In the genomic region with DNA sequence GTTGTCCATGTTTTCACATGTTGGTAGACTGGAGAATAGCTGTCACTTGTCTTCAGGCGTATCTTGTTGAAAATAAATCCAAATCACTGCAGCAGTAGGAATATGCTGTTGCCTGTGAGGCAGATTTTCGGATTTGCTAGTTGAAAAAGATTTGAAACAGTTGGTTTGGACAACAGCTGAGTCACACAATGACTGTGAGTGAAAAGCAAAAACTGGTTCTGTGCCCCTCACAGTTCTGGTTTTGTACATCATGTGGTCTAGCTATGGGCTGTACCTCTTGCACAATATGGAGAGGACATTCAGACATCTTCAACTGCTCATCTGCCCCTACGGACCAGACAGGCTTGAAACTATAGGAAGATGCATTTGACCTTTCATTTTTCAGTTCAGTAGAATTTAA, we compare ENCODE assay signal across 1 cellular context.
A peak's percentile ranks its signal among the peaks of the same experiment; 100 is the strongest.
TF ChIP-seq lines count a peak whose summit lies in the region.

No MANE protein-coding gene starts in this region.

TF ChIP-seq in HepG2, 621 proteins besides CTCF, POLR2A, EP300 and RAD21:
- TF ChIP-seq, protein P1, sequence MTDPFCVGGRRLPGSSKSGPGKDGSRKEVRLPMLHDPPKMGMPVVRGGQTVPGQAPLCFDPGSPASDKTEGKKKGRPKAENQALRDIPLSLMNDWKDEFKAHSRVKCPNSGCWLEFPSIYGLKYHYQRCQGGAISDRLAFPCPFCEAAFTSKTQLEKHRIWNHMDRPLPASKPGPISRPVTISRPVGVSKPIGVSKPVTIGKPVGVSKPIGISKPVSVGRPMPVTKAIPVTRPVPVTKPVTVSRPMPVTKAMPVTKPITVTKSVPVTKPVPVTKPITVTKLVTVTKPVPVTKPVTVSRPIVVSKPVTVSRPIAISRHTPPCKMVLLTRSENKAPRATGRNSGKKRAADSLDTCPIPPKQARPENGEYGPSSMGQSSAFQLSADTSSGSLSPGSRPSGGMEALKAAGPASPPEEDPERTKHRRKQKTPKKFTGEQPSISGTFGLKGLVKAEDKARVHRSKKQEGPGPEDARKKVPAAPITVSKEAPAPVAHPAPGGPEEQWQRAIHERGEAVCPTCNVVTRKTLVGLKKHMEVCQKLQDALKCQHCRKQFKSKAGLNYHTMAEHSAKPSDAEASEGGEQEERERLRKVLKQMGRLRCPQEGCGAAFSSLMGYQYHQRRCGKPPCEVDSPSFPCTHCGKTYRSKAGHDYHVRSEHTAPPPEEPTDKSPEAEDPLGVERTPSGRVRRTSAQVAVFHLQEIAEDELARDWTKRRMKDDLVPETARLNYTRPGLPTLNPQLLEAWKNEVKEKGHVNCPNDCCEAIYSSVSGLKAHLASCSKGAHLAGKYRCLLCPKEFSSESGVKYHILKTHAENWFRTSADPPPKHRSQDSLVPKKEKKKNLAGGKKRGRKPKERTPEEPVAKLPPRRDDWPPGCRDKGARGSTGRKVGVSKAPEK (CRISPR knock-in tag; IDR thresholded peaks at IDR 0.05; ENCODE audit: borderline replicate concordance) = no peak
- peak; percentile 87 for TF ChIP-seq CEBPB (IDR thresholded peaks at IDR 0.05; ENCODE audit: borderline replicate concordance, low read depth, low read length)
- TF ChIP-seq, protein P2, sequence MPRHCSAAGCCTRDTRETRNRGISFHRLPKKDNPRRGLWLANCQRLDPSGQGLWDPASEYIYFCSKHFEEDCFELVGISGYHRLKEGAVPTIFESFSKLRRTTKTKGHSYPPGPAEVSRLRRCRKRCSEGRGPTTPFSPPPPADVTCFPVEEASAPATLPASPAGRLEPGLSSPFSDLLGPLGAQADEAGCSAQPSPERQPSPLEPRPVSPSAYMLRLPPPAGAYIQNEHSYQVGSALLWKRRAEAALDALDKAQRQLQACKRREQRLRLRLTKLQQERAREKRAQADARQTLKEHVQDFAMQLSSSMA (CRISPR knock-in tag; IDR thresholded peaks at IDR 0.05) = no peak
- TF ChIP-seq, protein P3, sequence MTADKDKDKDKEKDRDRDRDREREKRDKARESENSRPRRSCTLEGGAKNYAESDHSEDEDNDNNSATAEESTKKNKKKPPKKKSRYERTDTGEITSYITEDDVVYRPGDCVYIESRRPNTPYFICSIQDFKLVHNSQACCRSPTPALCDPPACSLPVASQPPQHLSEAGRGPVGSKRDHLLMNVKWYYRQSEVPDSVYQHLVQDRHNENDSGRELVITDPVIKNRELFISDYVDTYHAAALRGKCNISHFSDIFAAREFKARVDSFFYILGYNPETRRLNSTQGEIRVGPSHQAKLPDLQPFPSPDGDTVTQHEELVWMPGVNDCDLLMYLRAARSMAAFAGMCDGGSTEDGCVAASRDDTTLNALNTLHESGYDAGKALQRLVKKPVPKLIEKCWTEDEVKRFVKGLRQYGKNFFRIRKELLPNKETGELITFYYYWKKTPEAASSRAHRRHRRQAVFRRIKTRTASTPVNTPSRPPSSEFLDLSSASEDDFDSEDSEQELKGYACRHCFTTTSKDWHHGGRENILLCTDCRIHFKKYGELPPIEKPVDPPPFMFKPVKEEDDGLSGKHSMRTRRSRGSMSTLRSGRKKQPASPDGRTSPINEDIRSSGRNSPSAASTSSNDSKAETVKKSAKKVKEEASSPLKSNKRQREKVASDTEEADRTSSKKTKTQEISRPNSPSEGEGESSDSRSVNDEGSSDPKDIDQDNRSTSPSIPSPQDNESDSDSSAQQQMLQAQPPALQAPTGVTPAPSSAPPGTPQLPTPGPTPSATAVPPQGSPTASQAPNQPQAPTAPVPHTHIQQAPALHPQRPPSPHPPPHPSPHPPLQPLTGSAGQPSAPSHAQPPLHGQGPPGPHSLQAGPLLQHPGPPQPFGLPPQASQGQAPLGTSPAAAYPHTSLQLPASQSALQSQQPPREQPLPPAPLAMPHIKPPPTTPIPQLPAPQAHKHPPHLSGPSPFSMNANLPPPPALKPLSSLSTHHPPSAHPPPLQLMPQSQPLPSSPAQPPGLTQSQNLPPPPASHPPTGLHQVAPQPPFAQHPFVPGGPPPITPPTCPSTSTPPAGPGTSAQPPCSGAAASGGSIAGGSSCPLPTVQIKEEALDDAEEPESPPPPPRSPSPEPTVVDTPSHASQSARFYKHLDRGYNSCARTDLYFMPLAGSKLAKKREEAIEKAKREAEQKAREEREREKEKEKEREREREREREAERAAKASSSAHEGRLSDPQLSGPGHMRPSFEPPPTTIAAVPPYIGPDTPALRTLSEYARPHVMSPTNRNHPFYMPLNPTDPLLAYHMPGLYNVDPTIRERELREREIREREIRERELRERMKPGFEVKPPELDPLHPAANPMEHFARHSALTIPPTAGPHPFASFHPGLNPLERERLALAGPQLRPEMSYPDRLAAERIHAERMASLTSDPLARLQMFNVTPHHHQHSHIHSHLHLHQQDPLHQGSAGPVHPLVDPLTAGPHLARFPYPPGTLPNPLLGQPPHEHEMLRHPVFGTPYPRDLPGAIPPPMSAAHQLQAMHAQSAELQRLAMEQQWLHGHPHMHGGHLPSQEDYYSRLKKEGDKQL (CRISPR knock-in tag; IDR thresholded peaks at IDR 0.05; ENCODE audit: low read depth) = no peak
- no peak for TF ChIP-seq MYC (CRISPR knock-in tag; IDR thresholded peaks at IDR 0.05; ENCODE audit: borderline replicate concordance)
- 0 out of 2 replicates have a peak, but pooled peaks have one; percentile 4 for TF ChIP-seq ZNF136 (CRISPR knock-in tag; IDR thresholded peaks at IDR 0.05; ENCODE audit: low read depth)
- no peak for TF ChIP-seq ZMYM2 (CRISPR knock-in tag; IDR thresholded peaks at IDR 0.05)
- no peak for TF ChIP-seq ZIK1 (CRISPR knock-in tag; IDR thresholded peaks at IDR 0.05; ENCODE audit: borderline replicate concordance, low read depth)
- TF ChIP-seq SAP130 (CRISPR knock-in tag; IDR thresholded peaks at IDR 0.05; ENCODE audit: low read depth) = peak; percentile 37; the same call in 1 of the 2 replicates
- TF ChIP-seq NR2F1 (CRISPR knock-in tag; IDR thresholded peaks at IDR 0.05) = no peak
- TF ChIP-seq, protein P4, sequence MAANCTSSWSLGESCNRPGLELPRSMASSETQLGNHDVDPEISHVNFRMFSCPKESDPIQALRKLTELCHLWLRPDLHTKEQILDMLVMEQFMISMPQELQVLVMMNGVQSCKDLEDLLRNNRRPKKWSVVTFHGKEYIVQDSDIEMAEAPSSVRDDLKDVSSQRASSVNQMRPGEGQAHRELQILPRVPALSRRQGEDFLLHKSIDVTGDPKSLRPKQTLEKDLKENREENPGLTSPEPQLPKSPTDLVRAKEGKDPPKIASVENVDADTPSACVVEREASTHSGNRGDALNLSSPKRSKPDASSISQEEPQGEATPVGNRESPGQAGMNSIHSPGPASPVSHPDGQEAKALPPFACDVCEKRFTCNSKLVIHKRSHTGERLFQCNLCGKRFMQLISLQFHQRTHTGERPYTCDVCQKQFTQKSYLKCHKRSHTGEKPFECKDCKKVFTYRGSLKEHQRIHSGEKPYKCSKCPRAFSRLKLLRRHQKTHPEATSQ (CRISPR knock-in tag; IDR thresholded peaks at IDR 0.05; ENCODE audit: borderline replicate concordance) = no peak
- 0 out of 2 replicates have a peak, but pooled peaks have one; percentile 4 for TF ChIP-seq MTF2 (CRISPR knock-in tag; IDR thresholded peaks at IDR 0.05; ENCODE audit: borderline replicate concordance)
- TF ChIP-seq, protein P5, sequence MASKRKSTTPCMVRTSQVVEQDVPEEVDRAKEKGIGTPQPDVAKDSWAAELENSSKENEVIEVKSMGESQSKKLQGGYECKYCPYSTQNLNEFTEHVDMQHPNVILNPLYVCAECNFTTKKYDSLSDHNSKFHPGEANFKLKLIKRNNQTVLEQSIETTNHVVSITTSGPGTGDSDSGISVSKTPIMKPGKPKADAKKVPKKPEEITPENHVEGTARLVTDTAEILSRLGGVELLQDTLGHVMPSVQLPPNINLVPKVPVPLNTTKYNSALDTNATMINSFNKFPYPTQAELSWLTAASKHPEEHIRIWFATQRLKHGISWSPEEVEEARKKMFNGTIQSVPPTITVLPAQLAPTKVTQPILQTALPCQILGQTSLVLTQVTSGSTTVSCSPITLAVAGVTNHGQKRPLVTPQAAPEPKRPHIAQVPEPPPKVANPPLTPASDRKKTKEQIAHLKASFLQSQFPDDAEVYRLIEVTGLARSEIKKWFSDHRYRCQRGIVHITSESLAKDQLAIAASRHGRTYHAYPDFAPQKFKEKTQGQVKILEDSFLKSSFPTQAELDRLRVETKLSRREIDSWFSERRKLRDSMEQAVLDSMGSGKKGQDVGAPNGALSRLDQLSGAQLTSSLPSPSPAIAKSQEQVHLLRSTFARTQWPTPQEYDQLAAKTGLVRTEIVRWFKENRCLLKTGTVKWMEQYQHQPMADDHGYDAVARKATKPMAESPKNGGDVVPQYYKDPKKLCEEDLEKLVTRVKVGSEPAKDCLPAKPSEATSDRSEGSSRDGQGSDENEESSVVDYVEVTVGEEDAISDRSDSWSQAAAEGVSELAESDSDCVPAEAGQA (IDR thresholded peaks at IDR 0.05; ENCODE audit: low read depth) = no peak
- TF ChIP-seq, protein P5 (CRISPR knock-in tag; IDR thresholded peaks at IDR 0.05; ENCODE audit: borderline replicate concordance) = no peak
- TF ChIP-seq KDM2A (CRISPR knock-in tag; IDR thresholded peaks at IDR 0.05; ENCODE audit: borderline replicate concordance, low read depth) = no peak
- TF ChIP-seq, protein P6, sequence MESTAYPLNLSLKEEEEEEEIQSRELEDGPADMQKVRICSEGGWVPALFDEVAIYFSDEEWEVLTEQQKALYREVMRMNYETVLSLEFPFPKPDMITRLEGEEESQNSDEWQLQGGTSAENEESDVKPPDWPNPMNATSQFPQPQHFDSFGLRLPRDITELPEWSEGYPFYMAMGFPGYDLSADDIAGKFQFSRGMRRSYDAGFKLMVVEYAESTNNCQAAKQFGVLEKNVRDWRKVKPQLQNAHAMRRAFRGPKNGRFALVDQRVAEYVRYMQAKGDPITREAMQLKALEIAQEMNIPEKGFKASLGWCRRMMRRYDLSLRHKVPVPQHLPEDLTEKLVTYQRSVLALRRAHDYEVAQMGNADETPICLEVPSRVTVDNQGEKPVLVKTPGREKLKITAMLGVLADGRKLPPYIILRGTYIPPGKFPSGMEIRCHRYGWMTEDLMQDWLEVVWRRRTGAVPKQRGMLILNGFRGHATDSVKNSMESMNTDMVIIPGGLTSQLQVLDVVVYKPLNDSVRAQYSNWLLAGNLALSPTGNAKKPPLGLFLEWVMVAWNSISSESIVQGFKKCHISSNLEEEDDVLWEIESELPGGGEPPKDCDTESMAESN (CRISPR knock-in tag; conservative IDR thresholded peaks at IDR 0.05) = 0 out of 2 replicates have a peak, but pooled peaks have one; percentile 2
- no peak for TF ChIP-seq ZNF484 (CRISPR knock-in tag; IDR thresholded peaks at IDR 0.05; ENCODE audit: borderline replicate concordance, low read depth)
- no peak for TF ChIP-seq CBX1 (IDR thresholded peaks at IDR 0.05; ENCODE audit: low read depth)
- peak; percentile 86 for TF ChIP-seq CEBPG (CRISPR knock-in tag; IDR thresholded peaks at IDR 0.05)
- no peak for TF ChIP-seq ZNF230 (CRISPR knock-in tag; IDR thresholded peaks at IDR 0.05)
- TF ChIP-seq NCOA2 (CRISPR knock-in tag; IDR thresholded peaks at IDR 0.05) = no peak
TF ChIP-seq in HepG2: peak in this region for 6.
